ENCODE assay signal across 8 cellular contexts in genomic region chr20:58306421-58307261, GRCh38. TPM values are rescaled to one million over a fixed set of nuclear protein-coding genes. Genes with fewer than 3 reads are reported as not detected.
DNase-seq lines count a peak whose midpoint lies in the region; ATAC-seq and TF ChIP-seq lines count a peak whose summit lies in the region.

No MANE protein-coding gene starts in this region.

- peak; percentile 70 for ATAC-seq in activated CD8-positive, alpha-beta T cell treated with anti-CD3 and anti-CD28 coated beads for 36 hours
- ATAC-seq in GM21447 (IDR thresholded peaks at IDR 0.05; ENCODE audit: unreplicated experiment): no peak

- peaks cover 53% of the 10 kb centered on the region for H3K4me1 Mint-ChIP-seq in activated CD8-positive, alpha-beta T cell treated with anti-CD3 and anti-CD28 coated beads for 36 hours (ENCODE audit: low read depth)
- H3K4me1 Mint-ChIP-seq in endothelial cell (ENCODE audit: unreplicated experiment): peaks cover 57% of the 10 kb centered on the region

- H3K9me3 Mint-ChIP-seq in activated CD8-positive, alpha-beta T cell treated with anti-CD3 and anti-CD28 coated beads for 36 hours: no peaks in the 10 kb centered on the region
- H3K9me3 Mint-ChIP-seq in endothelial cell (ENCODE audit: unreplicated experiment): no peaks in the 10 kb centered on the region

- H3K4me3 Mint-ChIP-seq in activated CD8-positive, alpha-beta T cell treated with anti-CD3 and anti-CD28 coated beads for 36 hours: peak overlapping the region; percentile 81
- no peak overlapping the region for H3K4me3 Mint-ChIP-seq in endothelial cell (ENCODE audit: unreplicated experiment)

- H3K4me3 ChIP-seq in fibroblast of mammary gland (ENCODE audit: control insufficient read depth, low read depth, low read length): no peak overlapping the region

- no peaks in the 10 kb centered on the region for H3K27me3 Mint-ChIP-seq in activated CD8-positive, alpha-beta T cell treated with anti-CD3 and anti-CD28 coated beads for 36 hours
- peaks cover 7% of the 10 kb centered on the region for H3K27me3 Mint-ChIP-seq in endothelial cell (ENCODE audit: unreplicated experiment)

- CTCF ChIA-PET in activated CD8-positive, alpha-beta T cell treated with anti-CD3 and anti-CD28 coated beads for 36 hours (lab: Charles Lee): interaction anchor here (1.2 to 1.9 kb wide), 2 partner anchors 71 to 82 kb away, joined by 5 to 6 read pairs; partner anchors contain the start of gene VAPB

- no peak for TF ChIP-seq CTCF in activated CD8-positive, alpha-beta T cell treated with anti-CD3 and anti-CD28 coated beads for 36 hours (IDR thresholded peaks at IDR 0.05)
- TF ChIP-seq CTCF in fibroblast of mammary gland (conservative IDR thresholded peaks at IDR 0.05; ENCODE audit: control insufficient read depth, insufficient read depth, low read depth, low read length) (no peak), endothelial cell (IDR thresholded peaks at IDR 0.05; ENCODE audit: unreplicated experiment) (no peak)

- DNase-seq in activated gamma-delta T cell treated with Interleukin-2 at 50 U/mL for 16 hours: peak; percentile 67
- no peak for DNase-seq in activated gamma-delta T cell (lab: John Stamatoyannopoulos, UW)
- peak; percentile 26 for DNase-seq in NCI-H2196 (lab: John Stamatoyannopoulos, UW; ENCODE audit: unreplicated experiment)
- DNase-seq in activated CD8-positive, alpha-beta T cell treated with anti-CD3 and anti-CD28 coated beads for 36 hours: peak; percentile 80
- DNase-seq in fibroblast of mammary gland (ENCODE audit: low read depth): peak; percentile 50
- DNase-seq in stimulated activated CD4-positive, alpha-beta T cell treated with anti-CD3 and anti-CD28 coated beads, TNF-alpha, amount 100 ng/mL, for 1 hour (ENCODE audit: low read depth in 3 of 3, low spot score in 1 of 3): peak; percentile 33 to 52 (median 50)
- no peak for DNase-seq in endothelial cell (ENCODE audit: low spot score)

- POLR2A ChIA-PET in activated CD8-positive, alpha-beta T cell treated with anti-CD3 and anti-CD28 coated beads for 36 hours (lab: Charles Lee): interaction anchor here (0.7 to 3.3 kb wide), 8 partner anchors 8 to 83 kb away, joined by 3 to 14 read pairs (median 4); partner anchors contain the start of gene VAPB

- peaks cover 19% of the 10 kb centered on the region for H3K36me3 Mint-ChIP-seq in activated CD8-positive, alpha-beta T cell treated with anti-CD3 and anti-CD28 coated beads for 36 hours (ENCODE audit: low read depth)
- peaks cover 14% of the 10 kb centered on the region for H3K36me3 Mint-ChIP-seq in endothelial cell (ENCODE audit: low read depth, unreplicated experiment)

- intact Hi-C loops in activated CD8-positive, alpha-beta T cell treated with anti-CD3 and anti-CD28 coated beads for 36 hours (cut with micrococcal nuclease): loop anchor here (5.0 kb wide), 3 partner anchors 69 to 346 kb away; partner anchors contain the start of gene STX16

- H3K27ac Mint-ChIP-seq in activated CD8-positive, alpha-beta T cell treated with anti-CD3 and anti-CD28 coated beads for 36 hours: peak overlapping the region; percentile 93
- no peak overlapping the region for H3K27ac Mint-ChIP-seq in endothelial cell (ENCODE audit: unreplicated experiment)

RNA-seq across cellular contexts. Expression of gene RAB22A, which starts 2.9 kb away (rescaled TPM):
- total RNA-seq in activated CD8-positive, alpha-beta T cell treated with anti-CD3 and anti-CD28 coated beads for 36 hours: 1 to 10 TPM; 8.3 to 9.0 TPM
- total RNA-seq in endothelial cell (ENCODE audit: unreplicated experiment): 14.2 TPM

Comparison
In these comparisons a context has a peak if more than half of its experiments do, and no peak if none do; other contexts are left out.
1. DNase-seq: peak in activated gamma-delta T cell treated with Interleukin-2 at 50 U/mL for 16 hours (single experiment), NCI-H2196 (single experiment), activated CD8-positive, alpha-beta T cell treated with anti-CD3 and anti-CD28 coated beads for 36 hours (single experiment), fibroblast of mammary gland (single experiment) and stimulated activated CD4-positive, alpha-beta T cell treated with anti-CD3 and anti-CD28 coated beads, TNF-alpha, amount 100 ng/mL, for 1 hour (3 of 3); none in activated gamma-delta T cell (single experiment) and endothelial cell (single experiment).